34 cellular contexts compared by ENCODE assay signal in the genomic region with DNA sequence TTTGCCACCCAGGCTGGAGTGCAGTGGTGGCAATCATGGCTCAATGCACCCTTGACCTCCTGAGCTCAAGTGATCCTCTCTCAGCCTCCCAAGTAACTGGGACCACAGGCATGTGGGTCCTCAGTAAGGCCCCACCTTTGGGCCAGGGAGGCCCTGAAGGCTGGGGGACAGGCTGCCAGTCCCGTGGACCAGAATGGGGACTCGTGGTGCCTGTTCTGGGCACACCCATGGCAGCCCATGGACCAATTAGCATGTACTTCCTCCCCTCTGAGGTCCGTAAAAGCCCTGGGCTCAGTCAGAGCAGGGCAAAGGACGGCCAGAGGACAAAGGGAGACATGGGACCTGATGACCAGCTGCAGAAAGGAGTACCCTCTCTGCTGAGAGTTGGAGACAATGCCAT.
"Had no signal": no experiment of that assay in that cellular context is flagged by ENCODE, and none has a peak within 500 bp of the region (broad histone marks: within the 10 kb centered on the region; RNA-seq: fewer than 3 reads in every experiment).

No MANE protein-coding gene starts in this region.

- H3K36me3 ChIP-seq: adrenal gland, ascending aorta, brain microvascular endothelial cell, breast epithelium, cardiac muscle cell had no signal

- H3K27me3 ChIP-seq: adrenal gland, ascending aorta, body of pancreas, brain microvascular endothelial cell, breast epithelium, cardiac muscle cell had no signal

- H3K4me3 ChIP-seq: adrenal gland, ascending aorta, body of pancreas, breast epithelium, cardiac muscle cell had no signal

- FAIRE-seq: astrocyte, bronchial epithelial cell had no signal

- H3K27ac ChIP-seq: adrenal gland, ascending aorta, body of pancreas, brain microvascular endothelial cell, breast epithelium, cardiac muscle cell had no signal

- ATAC-seq: activated naive CD4-positive, alpha-beta T cell treated with anti-CD3 and anti-CD28 coated beads, Interleukin-2, amount 50 U/mL, for 72 hours; activated naive CD8-positive, alpha-beta T cell treated with anti-CD3 and anti-CD28 coated beads, Interleukin-2, amount 50 U/mL, for 24 hours; activated T-cell treated with anti-CD3 and anti-CD28 coated beads, Interleukin-2, amount 50 U/mL, for 4 hours; activated T-cell treated with anti-CD3 and anti-CD28 coated beads, Interleukin-2, amount 50 U/mL, for 72 hours; activated T-helper 17 cell treated with anti-CD3 and anti-CD28 coated beads, Interleukin-2, amount 50 U/mL, for 72 hours; body of pancreas had no signal

- H3K9me3 ChIP-seq: adrenal gland, body of pancreas had no signal

- H3K4me1 ChIP-seq: adrenal gland, ascending aorta, body of pancreas, breast epithelium had no signal

- DNase-seq: activated effector memory CD4-positive, alpha-beta T cell treated with anti-CD3 and anti-CD28 coated beads, Interleukin-2, amount 50 U/mL, for 16 hours; activated effector memory CD4-positive, alpha-beta T cell treated with Interleukin-2 at 50 U/mL for 16 hours; activated gamma-delta T cell; activated gamma-delta T cell treated with Interleukin-2 at 50 U/mL for 16 hours; activated naive CD4-positive, alpha-beta T cell; activated naive CD4-positive, alpha-beta T cell treated with anti-CD3 and anti-CD28 coated beads for 36 hours; activated naive CD4-positive, alpha-beta T cell treated with anti-CD3 and anti-CD28 coated beads, Interleukin-2, amount 10 ng/mL, durations not matched to agents 7 days and 5 days; activated naive CD4-positive, alpha-beta T cell treated with anti-CD3 and anti-CD28 coated beads, Interleukin-2, amount 50 U/mL, for 16 hours; activated naive CD4-positive, alpha-beta T cell treated with Interleukin-2 at 50 U/mL for 16 hours; activated naive CD8-positive, alpha-beta T cell treated with anti-CD3 and anti-CD28 coated beads for 36 hours; activated naive CD8-positive, alpha-beta T cell treated with anti-CD3 and anti-CD28 coated beads, Interleukin-2, amount 10 ng/mL, durations not matched to agents 7 days and 5 days; activated naive CD8-positive, alpha-beta T cell treated with anti-CD3 and anti-CD28 coated beads, Interleukin-2, amount 50 U/mL, for 24 hours; activated T-cell treated with anti-CD3 and anti-CD28 coated beads, Interleukin-2, amount 50 U/mL, for 1 hour; activated T-cell treated with anti-CD3 and anti-CD28 coated beads, Interleukin-2, amount 50 U/mL, for 24 hours; activated T-cell treated with anti-CD3 and anti-CD28 coated beads, Interleukin-2, amount 50 U/mL, for 4 hours; activated T-cell treated with anti-CD3 and anti-CD28 coated beads, Interleukin-2, amount 50 U/mL, for 48 hours; activated T-cell treated with anti-CD3 and anti-CD28 coated beads, Interleukin-2, amount 50 U/mL, for 72 hours; adrenal gland; amniotic stem cell; amygdala; anterior cingulate cortex; aorta; body of pancreas; brain microvascular endothelial cell; caudate nucleus; central memory CD4-positive, alpha-beta T cell; cerebellar nuclear complex had no signal
